8 cellular contexts compared by ENCODE assay signal in the genomic region with DNA sequence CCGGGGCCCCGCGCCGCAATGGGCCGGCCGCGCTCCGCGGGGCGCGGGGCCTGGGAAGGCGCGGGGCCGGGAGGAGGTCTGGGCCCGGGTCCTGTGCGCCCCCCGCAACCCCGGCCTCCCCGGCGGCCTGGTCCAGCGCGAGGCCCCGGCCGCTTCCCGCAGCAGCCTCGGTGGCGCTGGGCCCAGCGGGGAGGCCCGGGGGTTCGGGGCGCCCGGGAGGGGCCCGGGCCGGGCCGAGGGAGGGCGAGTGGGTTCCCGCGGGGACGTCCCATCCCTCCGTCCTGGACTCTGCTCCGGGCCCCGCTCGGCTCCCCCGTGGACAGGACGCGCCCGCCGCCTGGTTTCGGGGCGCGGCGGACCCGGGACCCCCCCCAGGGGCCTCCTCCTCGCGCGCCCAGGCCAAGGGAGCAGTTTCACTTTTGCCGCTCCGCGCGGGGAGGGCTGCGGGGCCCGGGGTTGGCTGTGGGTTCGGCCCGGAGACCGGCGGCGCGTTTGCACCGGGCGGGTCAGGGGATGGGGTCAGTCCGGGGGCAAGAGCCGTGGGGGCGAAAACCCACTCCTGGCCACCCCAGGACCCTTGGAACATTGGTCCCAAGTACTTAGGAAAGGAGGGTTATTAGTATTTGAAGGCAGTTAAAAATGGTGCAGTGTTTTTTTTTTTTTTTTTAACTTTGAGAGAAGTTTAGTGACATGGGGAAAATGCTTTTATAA. TPM values are rescaled to one million over a fixed set of nuclear protein-coding genes. Genes with fewer than 3 reads are reported as not detected.
DNase-seq lines count a peak whose midpoint lies in the region; ATAC-seq, FAIRE-seq and TF ChIP-seq lines count a peak whose summit lies in the region.

No MANE protein-coding gene starts in this region.

- peak; percentile 31 for ATAC-seq in GM21529 (IDR thresholded peaks at IDR 0.05; ENCODE audit: unreplicated experiment)
- peak; percentile 69 for ATAC-seq in K562

- peak in 1 of 2 experiments; percentile 11; a peak in 1 of 4 replicates for TF ChIP-seq RAD21 in K562 (CRISPR knock-in tag; conservative IDR thresholded peaks at IDR 0.05 in 1 of 2, IDR thresholded peaks at IDR 0.05 in 1 of 2)

- H3K9me3 ChIP-seq in K562 (replicated peaks; ENCODE audit: control insufficient read depth, insufficient read depth, low read depth, low read length), result no peaks in the 10 kb centered on the region

- intact Hi-C loops in K562 (cut with micrococcal nuclease), result loop anchor here (1.0 to 2.0 kb wide), 2 partner anchors 19 to 73 kb away; no protein-coding TSS in a partner anchor

- peaks cover 29 to 57% of the 10 kb centered on the region in 2 experiments for H3K4me1 ChIP-seq in K562 (replicated peaks in 1 of 2; ENCODE audit: control insufficient read depth in 2 of 2, insufficient read depth in 2 of 2, low read length in 2 of 2)

- TF ChIP-seq EP300 in K562 (IDR thresholded peaks at IDR 0.05; ENCODE audit: low read length), result no peak

- peaks cover 38% of the 10 kb centered on the region for H3K36me3 ChIP-seq in K562 (ENCODE audit: control insufficient read depth, insufficient read depth, low read length)

- H3K27me3 ChIP-seq in K562 (ENCODE audit: control insufficient read depth in 2 of 2, insufficient read depth in 2 of 2, low read length in 2 of 2), result no peaks in the 10 kb centered on the region

- H3K79me2 ChIP-seq in K562 (ENCODE audit: control insufficient read depth, insufficient read depth, low read length), result peaks cover 59% of the 10 kb centered on the region

- no TSS peak for BruUV-seq in K562 (replicated peaks; lab: Mats Ljungman, UMichigan)

- FAIRE-seq in K562 (lab: Jason Lieb, UNC), result no peak

- peak; percentile 40; the same call in 1 of the 2 replicates for TF ChIP-seq POLR2A in K562 (conservative IDR thresholded peaks at IDR 0.05)

- H3K9me1 ChIP-seq in K562 (ENCODE audit: control insufficient read depth, insufficient read depth, low read length), result no peaks in the 10 kb centered on the region

- TF ChIP-seq CTCF in K562 (IDR thresholded peaks at IDR 0.05 in 2 of 3, conservative IDR thresholded peaks at IDR 0.05 in 1 of 3; ENCODE audit: insufficient read depth in 2 of 3, low read depth in 1 of 3, low read length in 3 of 3), result no peak

- under 1% methylated on average over 19 of the region's 73 CpGs for WGBS in K562 (ENCODE audit: insufficient coverage, low coverage, missing lambda C conversion rate)

- peak overlapping the region; percentile 90 for H3K27ac ChIP-seq in K562 (ENCODE audit: extremely low read depth, low read depth, low read length)

- in situ Hi-C loops in ACHN (cut with HindIII; ENCODE audit: low pct_ligation_motif_present, low pct_unique_long_range_greater_than_20kb, low sequenced_read_pairs) (no loop called here), K562 (cut with MboI) (no loop called here)

- peak overlapping the region; percentile 48; the same call in 1 of the 2 replicates for H2AFZ ChIP-seq in K562 (ENCODE audit: low read depth, low read length)

- POLR2A ChIA-PET in K562 (lab: Yijun Ruan, JAX), result interaction anchor here (0.6 to 1.6 kb wide), 6 partner anchors 14 to 41 kb away, joined by 3 to 6 read pairs (median 3); no protein-coding TSS in a partner anchor

- H4K20me1 ChIP-seq in K562 (replicated peaks; ENCODE audit: control insufficient read depth, insufficient read depth, low read length), result no peaks in the 10 kb centered on the region

- peak overlapping the region; percentile 86 for H3K4me2 ChIP-seq in K562 (ENCODE audit: insufficient read depth, low read length)

- CTCF ChIA-PET in K562 (lab: Yijun Ruan, JAX; ENCODE audit: low intra/inter-chr PET ratio), result interaction anchor here (0.6 to 1.1 kb wide), 2 partner anchors 73 to 402 kb away, joined by 3 to 5 read pairs; no protein-coding TSS in a partner anchor

- H3K4me3 ChIP-seq in K562, result peak overlapping the region; percentile 75

- peak overlapping the region; percentile 86 to 97 for H3K9ac ChIP-seq in K562 (ENCODE audit: insufficient read depth in 1 of 2, low read depth in 2 of 2, low read length in 2 of 2)

- peak; percentile 40 for DNase-seq in ACHN
- DNase-seq in T follicular helper cell (ENCODE audit: low read depth), result peak; percentile 34
- peak; percentile 65 to 86 (median 82) for DNase-seq in K562 (ENCODE audit: extremely low read depth in 1 of 4, low spot score in 3 of 4)
- peak; percentile 38 for DNase-seq in iPS-NIHi7 (ENCODE audit: extremely low spot score)
- DNase-seq in stimulated activated CD4-positive, alpha-beta T cell treated with anti-CD3 and anti-CD28 coated beads, Interleukin-12 subunit alpha, Interleukin-12 subunit beta, amount 100 ng/mL, for 24 hours (ENCODE audit: low read depth in 2 of 2), result peak; percentile 9 to 43
- no peak for DNase-seq in SK-N-DZ (ENCODE audit: low spot score)
- no peak for DNase-seq in RKO (ENCODE audit: low spot score)

TF ChIP-seq in K562, 482 proteins besides CTCF, POLR2A, EP300 and RAD21 (continues in another document):
- TF ChIP-seq KDM1A (IDR thresholded peaks at IDR 0.05) (no peak), COPS2 (conservative IDR thresholded peaks at IDR 0.05) (no peak), ZNF707 (CRISPR knock-in tag; conservative IDR thresholded peaks at IDR 0.05) (no peak), NONO (IDR thresholded peaks at IDR 0.05; ENCODE audit: low read depth in 2 of 2, low read length in 1 of 2) (peak; percentile 45 to 71; a peak in 2 of 4 replicates), KAT7 (CRISPR knock-in tag; IDR thresholded peaks at IDR 0.05; ENCODE audit: borderline replicate concordance) (peak; percentile 15; the same call in 1 of the 2 replicates), CHD1 (IDR thresholded peaks at IDR 0.05; ENCODE audit: low read length) (peak; percentile 93), TEAD4 (IDR thresholded peaks at IDR 0.05; ENCODE audit: low read length) (no peak), TEAD4 (CRISPR knock-in tag; IDR thresholded peaks at IDR 0.05; ENCODE audit: borderline replicate concordance) (no peak), ZNF384 (IDR thresholded peaks at IDR 0.05; ENCODE audit: low read depth, low read length) (peak; percentile 37), BRD4 (IDR thresholded peaks at IDR 0.05) (peak; percentile 45; the same call in 1 of the 2 replicates), SAP30 (IDR thresholded peaks at IDR 0.05; ENCODE audit: borderline replicate concordance, insufficient read depth, low read depth, low read length, poor library complexity, severe bottlenecking) (peak; percentile 39), ZNF589 (CRISPR knock-in tag; IDR thresholded peaks at IDR 0.05; ENCODE audit: low read depth) (0 out of 2 replicates have a peak, but pooled peaks have one; percentile 45), PHF8 (IDR thresholded peaks at IDR 0.05; ENCODE audit: borderline replicate concordance, low read length) (peak; percentile 74; the same call in 1 of the 2 replicates), SAFB (IDR thresholded peaks at IDR 0.05; ENCODE audit: borderline replicate concordance, low read depth, low read length) (peak; percentile 67), SIN3B (IDR thresholded peaks at IDR 0.05; ENCODE audit: low read depth) (peak; percentile 49; the same call in 1 of the 2 replicates), ZNF24 (IDR thresholded peaks at IDR 0.05) (peak; percentile 59; the same call in 1 of the 2 replicates), TAF1 (IDR thresholded peaks at IDR 0.05; ENCODE audit: control insufficient read depth, extremely low read depth, insufficient read depth, low read length, severe bottlenecking) (peak; percentile 48), PHB (CRISPR knock-in tag; IDR thresholded peaks at IDR 0.05) (no peak), PCBP1 (IDR thresholded peaks at IDR 0.05; ENCODE audit: low read depth, low read length, poor library complexity, severe bottlenecking) (peak; percentile 82), ZNF75A (CRISPR knock-in tag; IDR thresholded peaks at IDR 0.05) (no peak), ZNF436 (CRISPR knock-in tag; IDR thresholded peaks at IDR 0.05) (no peak), TBP (optimal IDR thresholded peaks at IDR 0.05; ENCODE audit: low read depth, low read length) (peak; percentile 28)
- TF ChIP-seq, protein P1, sequence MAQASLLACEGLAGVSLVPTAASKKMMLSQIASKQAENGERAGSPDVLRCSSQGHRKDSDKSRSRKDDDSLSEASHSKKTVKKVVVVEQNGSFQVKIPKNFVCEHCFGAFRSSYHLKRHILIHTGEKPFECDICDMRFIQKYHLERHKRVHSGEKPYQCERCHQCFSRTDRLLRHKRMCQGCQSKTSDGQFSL (CRISPR knock-in tag; IDR thresholded peaks at IDR 0.05), result peak; percentile 92
- TF ChIP-seq, protein P1 (tag; IDR thresholded peaks at IDR 0.05), result peak in 1 of 2 experiments; percentile 93; a peak in 2 of 4 replicates

RNA-seq across cellular contexts. Expression of gene AGPAT3, which starts 0.6 kb away (rescaled TPM):
- 91.3 and 152 TPM in 2 replicates for total RNA-seq in K562 (2011; cell fraction: chromatin; rRNA removed; ENCODE audit: low replicate concordance)
- 92.9 and 103 TPM in 2 replicates for total RNA-seq in K562 (2011; cell fraction: nucleolus; rRNA removed)
- total RNA-seq in K562 (2011; cell fraction: nucleoplasm; rRNA removed), result 104 and 106 TPM in 2 replicates
- 41.3 and 50.4 TPM in 2 replicates for total RNA-seq in K562 (2014; rRNA removed)
- 27.3 and 28.6 TPM in 2 replicates for total RNA-seq in K562 (2014; rRNA removed; fragmentation: Illumina TruSeq; extraction: Trizol)
- 33.7 and 35.7 TPM in 2 replicates for total RNA-seq in K562 (2015; rRNA removed; fragmentation: Illumina TruSeq; extraction: Trizol)
- 88.4 and 90.1 TPM in 2 replicates for total RNA-seq in K562 (2021)
- 48.3 and 63.4 TPM in 2 replicates for polyA plus RNA-seq in K562 (2011; rRNA removed)
- 66.5 and 76.4 TPM in 2 replicates for polyA plus RNA-seq in K562 (2011; cell fraction: cytosol; rRNA removed)
- polyA plus RNA-seq in K562 (2011; cell fraction: nucleus; rRNA removed), result 70.1 and 87.0 TPM in 2 replicates
- 42.6 and 65.7 TPM in 2 replicates for polyA plus RNA-seq in K562 (2012)
- 33.2 and 48.4 TPM in 2 replicates for polyA plus RNA-seq in K562 (2014; fragmentation: Illumina TruSeq; extraction: Trizol)
- 1 to 10 TPM; 1.5 TPM for polyA plus RNA-seq in K562 (2014; fragmentation: Nextera tagmentation; extraction: Ambion mirVana)
- polyA plus RNA-seq in K562 (2014; rRNA removed), result 46.6 and 50.1 TPM in 2 replicates
- polyA minus RNA-seq in K562 (2011; rRNA and poly(A)+ RNA removed), result 40.0 and 57.0 TPM in 2 replicates
- 48.7 and 66.4 TPM in 2 replicates for polyA minus RNA-seq in K562 (2011; cell fraction: cytosol; rRNA and poly(A)+ RNA removed)
- 26.1 and 32.4 TPM in 2 replicates for polyA minus RNA-seq in K562 (2011; cell fraction: nucleus; rRNA and poly(A)+ RNA removed)
- polyA plus RNA-seq in SK-N-DZ (2014; cell fraction: cytosol; rRNA removed), result 9.8 and 11.2 TPM in 2 replicates
- polyA plus RNA-seq in SK-N-DZ (2014; cell fraction: nucleus; rRNA removed), result 9.4 and 14.0 TPM in 2 replicates

Comparison
In these comparisons a context has a peak if more than half of its experiments do, and no peak if none do; other contexts are left out.
1. DNase-seq: peak in ACHN (single experiment), T follicular helper cell (single experiment), K562 (4 of 4), iPS-NIHi7 (single experiment) and stimulated activated CD4-positive, alpha-beta T cell treated with anti-CD3 and anti-CD28 coated beads, Interleukin-12 subunit alpha, Interleukin-12 subunit beta, amount 100 ng/mL, for 24 hours (2 of 2); none in SK-N-DZ (single experiment) and RKO (single experiment).